In genomic region chr16:15682105-15682570, GRCh38 we compare ENCODE assay signal across 8 cellular contexts. TPM values are rescaled to one million over a fixed set of nuclear protein-coding genes. Genes with fewer than 3 reads are reported as not detected.
DNase-seq lines count a peak whose midpoint lies in the region; ATAC-seq and TF ChIP-seq lines count a peak whose summit lies in the region.

No MANE protein-coding gene starts in this region.

- H3K36me3 ChIP-seq in SJSA1 (peaks cover 92% of the 10 kb centered on the region), left lung (peaks cover 0 to 72% of the 10 kb centered on the region in 2 donors)

- in situ Hi-C loops in astrocyte of the spinal cord (cut with HindIII; ENCODE audit: low sequenced_read_pairs) = no loop called here

- H3K27me3 ChIP-seq in SJSA1 (replicated peaks) (no peaks in the 10 kb centered on the region), left lung (no peaks in the 10 kb centered on the region)

- H3K27ac ChIP-seq in SJSA1 (peak overlapping the region; percentile 73), left lung (peak overlapping the region in 1 of 2 donors; percentile 24), temporal lobe (ENCODE audit: low read depth, low read length) (peak overlapping the region; percentile 77)

- peak; percentile 47 for TF ChIP-seq CTCF in AG09309 (IDR thresholded peaks at IDR 0.05; ENCODE audit: control insufficient read depth, insufficient read depth, low read depth, low read length, missing control alignments)
- peak; percentile 32 for TF ChIP-seq CTCF in GM20000 (IDR thresholded peaks at IDR 0.05; ENCODE audit: extremely low read depth, missing control alignments)
- peak; percentile 69 for TF ChIP-seq CTCF in astrocyte of the spinal cord (IDR thresholded peaks at IDR 0.05; ENCODE audit: low read depth, low read length)
- TF ChIP-seq CTCF in left lung (IDR thresholded peaks at IDR 0.05) = peak in 1 of 2 donors; percentile 61

- H3K4me1 ChIP-seq in SJSA1 (replicated peaks) (peaks cover 10% of the 10 kb centered on the region), left lung (no peaks in the 10 kb centered on the region)

- intact Hi-C loops in left lung (cut with DNase I) = no loop called here

- DNase-seq in AG09309 (ENCODE audit: low read depth) (no peak), GM20000 (ENCODE audit: low spot score) (no peak), SJSA1 (ENCODE audit: low read depth in 1 of 2, low spot score in 2 of 2) (peak; percentile 66 to 72), astrocyte of the spinal cord (ENCODE audit: low read depth, low spot score) (peak; percentile 79), left lung (peak in 1 of 2 donors; percentile 50)

- H3K4me3 ChIP-seq in AG09309 (ENCODE audit: control insufficient read depth, low read depth, low read length) (no peak overlapping the region), SJSA1 (no peak overlapping the region), astrocyte of the spinal cord (ENCODE audit: low read depth, low read length) (no peak overlapping the region), left lung (no peak overlapping the region)

- H3K9me3 ChIP-seq in SJSA1 (replicated peaks) (no peaks in the 10 kb centered on the region), left lung (no peaks in the 10 kb centered on the region)

- ATAC-seq in left lung = peak; percentile 81
- ATAC-seq in HG03135 (IDR thresholded peaks at IDR 0.05; ENCODE audit: unreplicated experiment) = no peak
- ATAC-seq in GM19397 (IDR thresholded peaks at IDR 0.05; ENCODE audit: unreplicated experiment) = no peak

RNA-seq across cellular contexts. Expression of gene NDE1, which starts 32.1 kb away (rescaled TPM):
- 61.8 and 94.0 TPM in 2 replicates for total RNA-seq in SJSA1 (2014; rRNA removed; shearing (Covaris generic))
- total RNA-seq in left lung (10 to 100 TPM; 37.1 to 37.6 TPM), temporal lobe (6.4 TPM)

RNA-seq across cellular contexts. Expression of gene MARF1, which starts 39.2 kb away (rescaled TPM):
- 3.6 and 5.8 TPM in 2 replicates for total RNA-seq in SJSA1 (2014; rRNA removed; shearing (Covaris generic))
- 10 to 100 TPM; 72.3 to 86.1 TPM for total RNA-seq in left lung
- total RNA-seq in temporal lobe = 27.5 TPM

Comparison
In these comparisons a context has a peak if more than half of its experiments do, and no peak if none do; other contexts are left out.
1. DNase-seq: peak in SJSA1 (2 of 2) and astrocyte of the spinal cord (single experiment); none in AG09309 (single experiment) and GM20000 (single experiment).